25 cellular contexts compared by ENCODE assay signal in the genomic region with DNA sequence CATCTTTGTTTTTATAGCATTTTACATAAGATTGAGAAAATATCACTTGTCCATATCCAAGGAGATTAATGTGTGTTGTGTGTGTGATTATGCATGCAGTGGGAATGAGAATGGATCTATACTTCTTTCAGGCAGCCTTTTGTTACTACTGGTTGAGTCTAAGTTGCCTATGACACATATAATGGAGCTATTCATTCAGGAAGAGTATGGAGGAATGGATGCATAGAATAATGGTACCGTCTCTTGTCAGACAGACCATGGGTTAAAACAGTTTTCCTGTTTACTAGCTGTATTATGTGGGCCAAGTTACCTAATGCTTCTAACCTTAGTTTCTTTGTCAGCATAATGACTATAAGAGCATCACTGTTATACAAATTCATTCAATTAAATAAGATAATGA.
DNase-seq lines count a peak whose midpoint lies in the region; ATAC-seq, FAIRE-seq and TF ChIP-seq lines count a peak whose summit lies in the region.
"Had no signal": no experiment of that assay in that cellular context is flagged by ENCODE, and none has a peak within 500 bp of the region (broad histone marks: within the 10 kb centered on the region; RNA-seq: fewer than 3 reads in every experiment).

No MANE protein-coding gene starts in this region.

- H3K4ac ChIP-seq in IMR-90 (ENCODE audit: low read depth, low read length): peak overlapping the region; percentile 25; the same call in 1 of the 2 replicates
- peak overlapping the region; percentile 62 for H3K4ac ChIP-seq in H1 (replicated peaks; ENCODE audit: insufficient read length, low read depth, low read length)

- H2AFZ ChIP-seq in IMR-90 (replicated peaks; ENCODE audit: low read length, poor library complexity) (no peak overlapping the region), H1 (ENCODE audit: low read length) (no peak overlapping the region)

- no peaks in the 10 kb centered on the region for H3K9me3 Mint-ChIP-seq in neural crest cell
- no peaks in the 10 kb centered on the region for H3K9me3 Mint-ChIP-seq in effector memory CD8-positive, alpha-beta T cell
- H3K9me3 Mint-ChIP-seq: CD4-positive, alpha-beta T cell; CD8-positive, alpha-beta T cell had no signal

- DNase-seq in COLO829 (ENCODE audit: low spot score) (peak; percentile 17), IMR-90 (no peak), H1 (ENCODE audit: low read depth in 1 of 2, low spot score in 2 of 2) (no peak), neural crest cell (ENCODE audit: low read depth, low spot score) (no peak), caudate nucleus (lab: John Stamatoyannopoulos, UW) (no peak)
- no peak for DNase-seq in activated T-cell treated with anti-CD3 and anti-CD28 coated beads, Interleukin-2, amount 50 U/mL, for 1 hour
- no peak for DNase-seq in effector memory CD8-positive, alpha-beta T cell
- DNase-seq: AML-193; CD4-positive, alpha-beta T cell; CD8-positive, alpha-beta T cell; COR-L47; DMS 273 treated with DMSO at 0.1 percent for 48 hours; DMS153; DMS53; DMS79; DND-41; GDM1 had no signal

- H2AK5ac ChIP-seq in IMR-90 (ENCODE audit: low read depth, low read length) (no peak overlapping the region; the same call in 1 of the 2 replicates), H1 (ENCODE audit: low read depth, low read length) (no peak overlapping the region)

- POLR2A ChIA-PET in IMR-90 (lab: Charles Lee; ENCODE audit: unreplicated experiment): no interaction called here
- POLR2A ChIA-PET in H1 (lab: Charles Lee; ENCODE audit: partially characterized antibody): no interaction called here

- no peak overlapping the region for H2AK9ac ChIP-seq in IMR-90 (replicated peaks; ENCODE audit: low read depth, low read length, poor library complexity)

- no peak overlapping the region for H3K56ac ChIP-seq in IMR-90 (ENCODE audit: extremely low read depth, insufficient read depth, low read length)
- H3K56ac ChIP-seq in H1 (replicated peaks; ENCODE audit: insufficient read length, low read depth, low read length): peak overlapping the region; percentile 80

- H3K36me3 ChIP-seq in IMR-90 (ENCODE audit: control insufficient read depth, insufficient read depth, low read length) (no peaks in the 10 kb centered on the region), H1 (ENCODE audit: control insufficient read depth in 2 of 4, insufficient read depth in 4 of 4, low read length in 3 of 4) (no peaks in the 10 kb centered on the region)
- H3K36me3 ChIP-seq: BLaER1 treated with 17β-estradiol and CSF1 and Interleukin-3, amounts not matched to agents 10 nM and 100 nM had no signal

- no peak overlapping the region for H3K14ac ChIP-seq in IMR-90 (replicated peaks; ENCODE audit: low read depth, low read length)
- H3K14ac ChIP-seq in H1 (ENCODE audit: insufficient read length): no peak overlapping the region

- intact Hi-C loops in IMR-90 (cut with micrococcal nuclease): loop anchor here (5.0 kb wide), 1 partner anchor 140 kb away; no protein-coding TSS in a partner anchor

- H3K23ac ChIP-seq in IMR-90 (ENCODE audit: low read depth, low read length) (no peak overlapping the region), H1 (ENCODE audit: insufficient read length) (no peak overlapping the region)

- TF ChIP-seq CTCF in IMR-90 (conservative IDR thresholded peaks at IDR 0.05; ENCODE audit: low read depth, low read length) (no peak), H1 (IDR thresholded peaks at IDR 0.05; ENCODE audit: control extremely low read depth in 1 of 3, insufficient read depth in 1 of 3, low read depth in 1 of 3, low read length in 3 of 3) (no peak), neural crest cell (conservative IDR thresholded peaks at IDR 0.05) (no peak)

- H4K8ac ChIP-seq in IMR-90 (ENCODE audit: low read depth in 2 of 2, low read length in 2 of 2): peak overlapping the region in 1 of 2 experiments; percentile 14; a peak in 1 of 4 replicates
- H4K8ac ChIP-seq in H1 (ENCODE audit: extremely low read depth, insufficient read depth, low read length): no peak overlapping the region

- dilution Hi-C loops in IMR-90 (cut with HindIII; ENCODE audit: low sequenced_read_pairs, unreplicated experiment): no loop called here

- peak overlapping the region; percentile 75; the same call in 1 of the 2 replicates for H4K5ac ChIP-seq in IMR-90 (ENCODE audit: low read depth, low read length)
- no peak overlapping the region for H4K5ac ChIP-seq in H1 (ENCODE audit: insufficient read length, low read depth, low read length)

- no peaks in the 10 kb centered on the region for H3K36me3 Mint-ChIP-seq in neural crest cell (ENCODE audit: low read depth)
- no peaks in the 10 kb centered on the region for H3K36me3 Mint-ChIP-seq in effector memory CD8-positive, alpha-beta T cell (ENCODE audit: insufficient read depth)
- H3K36me3 Mint-ChIP-seq: CD8-positive, alpha-beta T cell had no signal

- peaks cover 14% of the 10 kb centered on the region for H3K4me1 Mint-ChIP-seq in neural crest cell
- H3K4me1 Mint-ChIP-seq in effector memory CD8-positive, alpha-beta T cell (ENCODE audit: low read depth in 2 of 2): no peaks in the 10 kb centered on the region

- H4K20me1 ChIP-seq in IMR-90 (ENCODE audit: insufficient read depth, low read length) (no peaks in the 10 kb centered on the region), H1 (replicated peaks in 1 of 2; ENCODE audit: control insufficient read depth in 1 of 2, insufficient read depth in 2 of 2, low read length in 2 of 2) (no peaks in the 10 kb centered on the region)
- H4K20me1 ChIP-seq: BLaER1 treated with 17β-estradiol and CSF1 and Interleukin-3, amounts not matched to agents 10 nM and 100 nM had no signal

- H3K9me1 ChIP-seq in IMR-90 (ENCODE audit: insufficient read depth, low read length): peaks cover 3% of the 10 kb centered on the region; the same call in 1 of the 2 replicates

- H3K9me3 ChIP-seq in IMR-90 (ENCODE audit: control insufficient read depth, insufficient read depth, low read length) (no peaks in the 10 kb centered on the region), H1 (ENCODE audit: insufficient read depth in 2 of 2, low read depth in 1 of 2, low read length in 1 of 2) (no peaks in the 10 kb centered on the region; a peak in 1 of 4 replicates)
- H3K9me3 ChIP-seq: A549; BLaER1 treated with 17β-estradiol and CSF1 and Interleukin-3, amounts not matched to agents 10 nM and 100 nM had no signal

- H3K79me1 ChIP-seq in IMR-90 (ENCODE audit: low read depth in 1 of 2, low read length in 2 of 2): no peaks in the 10 kb centered on the region
- H3K79me1 ChIP-seq in H1 (ENCODE audit: low read depth, low read length): no peaks in the 10 kb centered on the region

- H3K27ac Mint-ChIP-seq in neural crest cell (ENCODE audit: unreplicated experiment): peak overlapping the region; percentile 38
- no peak overlapping the region for H3K27ac Mint-ChIP-seq in effector memory CD8-positive, alpha-beta T cell
- H3K27ac Mint-ChIP-seq: B cell; CD4-positive, alpha-beta T cell; CD8-positive, alpha-beta T cell had no signal

- H2BK5ac ChIP-seq in IMR-90 (ENCODE audit: low read depth, low read length, poor library complexity, severe bottlenecking) (peak overlapping the region; percentile 78), H1 (ENCODE audit: low read depth, low read length) (no peak overlapping the region)

- H3K27me3 ChIP-seq in IMR-90 (ENCODE audit: control insufficient read depth, insufficient read depth, low read length) (no peaks in the 10 kb centered on the region), H1 (replicated peaks in 1 of 4; ENCODE audit: control insufficient read depth in 3 of 4, extremely low read depth in 1 of 4, insufficient read depth in 3 of 4, low read length in 3 of 4) (no peaks in the 10 kb centered on the region)
- H3K27me3 ChIP-seq: BLaER1 treated with 17β-estradiol and CSF1 and Interleukin-3, amounts not matched to agents 10 nM and 100 nM had no signal

- H2BK15ac ChIP-seq in IMR-90 (ENCODE audit: low read depth, low read length): 0 out of 3 replicates have a peak overlapping the region, but pooled peaks have one; percentile 29
- no peak overlapping the region for H2BK15ac ChIP-seq in H1 (ENCODE audit: low read length)

- no peak overlapping the region for H2BK12ac ChIP-seq in H1 (ENCODE audit: low read depth, low read length)

- no peaks in the 10 kb centered on the region for H3K27me3 Mint-ChIP-seq in neural crest cell (ENCODE audit: low read depth)
- H3K27me3 Mint-ChIP-seq in effector memory CD8-positive, alpha-beta T cell: no peaks in the 10 kb centered on the region
- H3K27me3 Mint-ChIP-seq: B cell; CD4-positive, alpha-beta T cell had no signal

- H3K4me3 Mint-ChIP-seq in neural crest cell: no peak overlapping the region
- no peak overlapping the region for H3K4me3 Mint-ChIP-seq in effector memory CD8-positive, alpha-beta T cell
- H3K4me3 Mint-ChIP-seq: B cell; CD4-positive, alpha-beta T cell; CD8-positive, alpha-beta T cell had no signal

- peak overlapping the region; percentile 90; the same call in 1 of the 2 replicates for H3K18ac ChIP-seq in IMR-90 (ENCODE audit: low read depth, low read length)
- H3K18ac ChIP-seq in H1 (ENCODE audit: extremely low read depth, low read length): no peak overlapping the region

- H2BK120ac ChIP-seq in IMR-90 (ENCODE audit: low read depth, low read length): peak overlapping the region; percentile 28; the same call in 1 of the 2 replicates
- H2BK120ac ChIP-seq in H1 (replicated peaks; ENCODE audit: low read depth, low read length): no peak overlapping the region

- TF ChIP-seq RAD21 in IMR-90 (IDR thresholded peaks at IDR 0.05; ENCODE audit: low read length) (no peak), H1 (IDR thresholded peaks at IDR 0.05 in 1 of 2, conservative IDR thresholded peaks at IDR 0.05 in 1 of 2; ENCODE audit: low read depth in 2 of 2, low read length in 2 of 2) (no peak)

- no peak for FAIRE-seq in H1 (lab: Jason Lieb, UNC)
- FAIRE-seq: A549, GM12878, GM12892, GM18507 had no signal

- peak overlapping the region; percentile 64; the same call in 1 of the 2 replicates for H2BK20ac ChIP-seq in IMR-90 (ENCODE audit: low read depth, low read length)
- H2BK20ac ChIP-seq in H1 (ENCODE audit: low read length): no peak overlapping the region

- no peak overlapping the region for H3K4me3 ChIP-seq in IMR-90 (ENCODE audit: insufficient read depth, low read depth, low read length)
- H3K4me3 ChIP-seq in H1 (ENCODE audit: extremely low read depth in 1 of 4, insufficient read depth in 2 of 4, low read depth in 3 of 4, low read length in 4 of 4): no peak overlapping the region
- H3K4me3 ChIP-seq: A549; BLaER1 treated with 17β-estradiol and CSF1 and Interleukin-3, amounts not matched to agents 10 nM and 100 nM; GM12878 had no signal

- H3K23me2 ChIP-seq in H1 (ENCODE audit: low read depth, low read length): no peaks in the 10 kb centered on the region; the same call in 1 of the 2 replicates

- H3K9ac ChIP-seq in IMR-90 (ENCODE audit: low read depth, low read length): no peak overlapping the region
- no peak overlapping the region for H3K9ac ChIP-seq in H1 (replicated peaks in 1 of 4; ENCODE audit: extremely low read depth in 1 of 4, low read depth in 3 of 4, low read length in 3 of 4)
- H3K9ac ChIP-seq: BLaER1 treated with 17β-estradiol and CSF1 and Interleukin-3, amounts not matched to agents 10 nM and 100 nM had no signal

- H3K27ac ChIP-seq in IMR-90 (ENCODE audit: insufficient read depth, low read length) (no peak overlapping the region), H1 (ENCODE audit: low read depth, low read length) (no peak overlapping the region), caudate nucleus (ENCODE audit: low read depth, low read length) (no peak overlapping the region)
- H3K27ac ChIP-seq: 22Rv1; A549; BLaER1 treated with 17β-estradiol and CSF1 and Interleukin-3, amounts not matched to agents 10 nM and 100 nM; C4-2B had no signal

- no peak overlapping the region for H4K91ac ChIP-seq in IMR-90 (ENCODE audit: insufficient read depth, low read depth, low read length)
- H4K91ac ChIP-seq in H1 (replicated peaks; ENCODE audit: insufficient read length, low read length): no peak overlapping the region

- WGBS in IMR-90 (ENCODE audit: extremely low coverage in 2 of 2, insufficient read length in 1 of 2), 2 experiments: no CpG with 5 or more reads among the region's 1 CpG
- 75% methylated on average over 1 of the region's 1 CpG; no CpG with 5 or more reads in 1 of the 2 experiments for WGBS in H1 (ENCODE audit: extremely low coverage in 1 of 2, insufficient coverage in 1 of 2, insufficient read length in 1 of 2, insufficient replicate concordance in 2 of 2, low coverage in 1 of 2, low lambda C conversion rate in 2 of 2, missing lambda C conversion rate in 1 of 2), 2 experiments

- H3K4me1 ChIP-seq in IMR-90 (ENCODE audit: control insufficient read depth, insufficient read depth, low read length) (peaks cover 5% of the 10 kb centered on the region), H1 (replicated peaks in 1 of 4; ENCODE audit: control insufficient read depth in 3 of 4, insufficient read depth in 4 of 4, low read length in 3 of 4) (peaks cover 0 to 6% (median 0%) of the 10 kb centered on the region in 4 experiments; a peak in 1 of 7 replicates)
- H3K4me1 ChIP-seq: BLaER1 treated with 17β-estradiol and CSF1 and Interleukin-3, amounts not matched to agents 10 nM and 100 nM had no signal

- no TSS peak for BruUV-seq in IMR-90 (replicated peaks; lab: Mats Ljungman, UMichigan)

- no peaks in the 10 kb centered on the region for H3K79me2 ChIP-seq in H1 (ENCODE audit: control insufficient read depth in 1 of 2, insufficient read depth in 2 of 2, low read length in 2 of 2)

- no peak for TF ChIP-seq EP300 in H1 (IDR thresholded peaks at IDR 0.05; ENCODE audit: borderline replicate concordance in 1 of 2, low read depth in 2 of 2, low read length in 2 of 2)

- CTCF ChIA-PET in IMR-90 (lab: Yijun Ruan, JAX): interaction anchor here (0.7 kb wide), 1 partner anchor 801 kb away, joined by 4 read pairs; no protein-coding TSS in a partner anchor
- CTCF ChIA-PET in H1 (lab: Charles Lee; ENCODE audit: partially characterized antibody): no interaction called here

- in situ Hi-C loops in IMR-90 (cut with MboI; ENCODE audit: low sequenced_read_pairs): no loop called here

- H3K4me2 ChIP-seq in IMR-90 (ENCODE audit: low read depth, low read length) (0 out of 2 replicates have a peak overlapping the region, but pooled peaks have one; percentile 6), H1 (ENCODE audit: insufficient read depth in 1 of 2, low read depth in 2 of 2, low read length in 2 of 2) (no peak overlapping the region)
- H3K4me2 ChIP-seq: A549; BLaER1 treated with 17β-estradiol and CSF1 and Interleukin-3, amounts not matched to agents 10 nM and 100 nM had no signal

- no peak for ATAC-seq in IMR-90 (ENCODE audit: low read depth)
- no peak for ATAC-seq in effector memory CD8-positive, alpha-beta T cell (replicated peaks)
- ATAC-seq: A549; CD8-positive, alpha-beta T cell; GM12878 had no signal

- TF ChIP-seq POLR2A in IMR-90 (IDR thresholded peaks at IDR 0.05; ENCODE audit: low read depth, low read length): no peak
- no peak for TF ChIP-seq POLR2A in H1 (IDR thresholded peaks at IDR 0.05; ENCODE audit: control extremely low read depth in 1 of 2, low read depth in 2 of 2, low read length in 2 of 2)
